ENCODE assay signal across 22 cellular contexts in genomic region chr15:89806565-89807550, GRCh38. TPM values are rescaled to one million over a fixed set of nuclear protein-coding genes. Genes with fewer than 3 reads are reported as not detected.
DNase-seq lines count a peak whose midpoint lies in the region; ATAC-seq, FAIRE-seq and TF ChIP-seq lines count a peak whose summit lies in the region.
"Had no signal": no experiment of that assay in that cellular context is flagged by ENCODE, and none has a peak within 500 bp of the region (broad histone marks: within the 10 kb centered on the region; RNA-seq: fewer than 3 reads in every experiment).

No MANE protein-coding gene starts in this region.

- ATAC-seq in mucosa of descending colon = peak; percentile 81
- ATAC-seq: gastroesophageal sphincter; stimulated activated naive CD8-positive, alpha-beta T cell treated with anti-CD3 and anti-CD28 coated beads, Interleukin-15, amount 100 ng/mL, for 72 hours had no signal

- H3K27ac ChIP-seq in H1 (ENCODE audit: low read depth, low read length) = no peak overlapping the region
- H3K27ac ChIP-seq in stomach = no peak overlapping the region
- H3K27ac ChIP-seq: gastroesophageal sphincter had no signal

- no peak for TF ChIP-seq RAD21 in H1 (IDR thresholded peaks at IDR 0.05 in 1 of 2, conservative IDR thresholded peaks at IDR 0.05 in 1 of 2; ENCODE audit: low read depth in 2 of 2, low read length in 2 of 2)

- H3K4me2 ChIP-seq in H1 (ENCODE audit: insufficient read depth in 1 of 2, low read depth in 2 of 2, low read length in 2 of 2) = no peak overlapping the region

- H3K4me3 ChIP-seq in H1 (ENCODE audit: extremely low read depth in 1 of 4, insufficient read depth in 2 of 4, low read depth in 3 of 4, low read length in 4 of 4) (no peak overlapping the region), mucosa of descending colon (no peak overlapping the region), stomach (no peak overlapping the region), BE2C (ENCODE audit: low read depth, low read length) (no peak overlapping the region)
- H3K4me3 ChIP-seq: gastroesophageal sphincter, MG63 had no signal

- H2BK5ac ChIP-seq in H1 (ENCODE audit: low read depth, low read length) = 0 out of 2 replicates have a peak overlapping the region, but pooled peaks have one; percentile 71

- DNase-seq in SHP77 treated with DMSO at 0.1 percent for 48 hours (lab: John Stamatoyannopoulos, UW) (peak; percentile 4), H1 (ENCODE audit: low read depth in 1 of 2, low spot score in 2 of 2) (no peak), mucosa of descending colon (peak; percentile 51 to 64 (median 61)), stomach (peak; percentile 62), BE2C (no peak), SK-N-DZ (ENCODE audit: low spot score) (no peak)
- no peak for DNase-seq in NK-92 treated with Interleukin-12 subunit alpha and Interleukin-12 subunit beta, amount 100 ng/mL, for 24 hours (lab: John Stamatoyannopoulos, UW)
- DNase-seq: activated B cell treated with CpG ODN at 0.5 μM for 24 hours; activated CD4-positive, alpha-beta T cell treated with anti-CD3 and anti-CD28 coated beads, Interleukin-2, amount 50 U/mL, for 48 hours; activated CD8-positive, alpha-beta memory T cell treated with anti-CD3 and anti-CD28 coated beads, Interleukin-2, amount 50 U/mL, for 48 hours; endodermal cell; islet precursor cell; MG63; NCI-H1417 treated with DMSO at 0.1 percent for 48 hours; NCI-H2171; NCI-H524; stimulated activated CD4-positive, alpha-beta T cell treated with anti-CD3 and anti-CD28 coated beads, Interleukin-4, amount 100 ng/mL, for 4 hours; stimulated activated naive CD8-positive, alpha-beta T cell treated with anti-CD3 and anti-CD28 coated beads, Interleukin-15, amount 100 ng/mL, for 72 hours had no signal

- CTCF ChIA-PET in H1 (lab: Charles Lee; ENCODE audit: partially characterized antibody) = interaction anchor here (0.9 to 2.8 kb wide), 6 partner anchors 9 to 81 kb away, joined by 3 to 11 read pairs (median 4); no protein-coding TSS in a partner anchor

- no peak overlapping the region for H2BK15ac ChIP-seq in H1 (ENCODE audit: low read length)

- H4K91ac ChIP-seq in H1 (replicated peaks; ENCODE audit: insufficient read length, low read length) = no peak overlapping the region

- 88% methylated on average over 19 of the region's 22 CpGs; no CpG with 5 or more reads in 1 of the 2 experiments for WGBS in H1 (ENCODE audit: extremely low coverage in 1 of 2, insufficient coverage in 1 of 2, insufficient read length in 1 of 2, insufficient replicate concordance in 2 of 2, low coverage in 1 of 2, low lambda C conversion rate in 2 of 2, missing lambda C conversion rate in 1 of 2), 2 experiments
- WGBS in stomach, 5 donors = 47 to 62% (median 54%) methylated on average over 19 to 22 of the region's 22 CpGs

- TF ChIP-seq CTCF in H1 (IDR thresholded peaks at IDR 0.05; ENCODE audit: control extremely low read depth in 1 of 3, insufficient read depth in 1 of 3, low read depth in 1 of 3, low read length in 3 of 3) (no peak), mucosa of descending colon (IDR thresholded peaks at IDR 0.05) (no peak), stomach (IDR thresholded peaks at IDR 0.05) (no peak), BE2C (IDR thresholded peaks at IDR 0.05; ENCODE audit: low read depth, low read length) (no peak)

- no peaks in the 10 kb centered on the region for H4K20me1 ChIP-seq in H1 (replicated peaks in 1 of 2; ENCODE audit: control insufficient read depth in 1 of 2, insufficient read depth in 2 of 2, low read length in 2 of 2)

- H2BK20ac ChIP-seq in H1 (ENCODE audit: low read length) = 0 out of 2 replicates have a peak overlapping the region, but pooled peaks have one; percentile 48

- H4K8ac ChIP-seq in H1 (ENCODE audit: extremely low read depth, insufficient read depth, low read length) = peak overlapping the region; percentile 42; the same call in 1 of the 2 replicates

- no peak overlapping the region for H2AK5ac ChIP-seq in H1 (ENCODE audit: low read depth, low read length)

- H2BK12ac ChIP-seq in H1 (ENCODE audit: low read depth, low read length) = no peak overlapping the region

- H3K18ac ChIP-seq in H1 (ENCODE audit: extremely low read depth, low read length) = no peak overlapping the region; the same call in 1 of the 2 replicates

- TF ChIP-seq POLR2A in H1 (IDR thresholded peaks at IDR 0.05; ENCODE audit: control extremely low read depth in 1 of 2, low read depth in 2 of 2, low read length in 2 of 2) (no peak), stomach (IDR thresholded peaks at IDR 0.05) (no peak)

- no peak for FAIRE-seq in H1 (lab: Jason Lieb, UNC)

- no peak overlapping the region for H3K9ac ChIP-seq in H1 (replicated peaks in 1 of 4; ENCODE audit: extremely low read depth in 1 of 4, low read depth in 3 of 4, low read length in 3 of 4)

- TF ChIP-seq EP300 in H1 (IDR thresholded peaks at IDR 0.05; ENCODE audit: borderline replicate concordance in 1 of 2, low read depth in 2 of 2, low read length in 2 of 2) (no peak), stomach (IDR thresholded peaks at IDR 0.05) (no peak)

- intact Hi-C loops in mucosa of descending colon (cut with DNase I, micrococcal nuclease) = no loop called here
- intact Hi-C loops in stomach (cut with DNase I; ENCODE audit: low total_unique reads) = no loop called here

- POLR2A ChIA-PET in H1 (lab: Charles Lee; ENCODE audit: partially characterized antibody) = interaction anchor here (1.4 kb wide), 1 partner anchor 23 kb away, joined by 4 read pairs; no protein-coding TSS in a partner anchor

- H3K79me2 ChIP-seq in H1 (ENCODE audit: control insufficient read depth in 1 of 2, insufficient read depth in 2 of 2, low read length in 2 of 2) = no peaks in the 10 kb centered on the region

- no peak overlapping the region for H3K4ac ChIP-seq in H1 (replicated peaks; ENCODE audit: insufficient read length, low read depth, low read length)

- H4K5ac ChIP-seq in H1 (ENCODE audit: insufficient read length, low read depth, low read length) = no peak overlapping the region

- H3K9me3 ChIP-seq in H1 (ENCODE audit: insufficient read depth in 2 of 2, low read depth in 1 of 2, low read length in 1 of 2) (no peaks in the 10 kb centered on the region), mucosa of descending colon (no peaks in the 10 kb centered on the region), stomach (no peaks in the 10 kb centered on the region), BE2C (no peaks in the 10 kb centered on the region)
- H3K9me3 ChIP-seq: gastroesophageal sphincter, MG63, tibial nerve had no signal

- no peak overlapping the region for H3K56ac ChIP-seq in H1 (replicated peaks; ENCODE audit: insufficient read length, low read depth, low read length)

- H3K27me3 ChIP-seq in H1 (replicated peaks in 1 of 4; ENCODE audit: control insufficient read depth in 3 of 4, extremely low read depth in 1 of 4, insufficient read depth in 3 of 4, low read length in 3 of 4) = no peaks in the 10 kb centered on the region
- H3K27me3 ChIP-seq in stomach = peaks cover 0 to 6% (median 0%) of the 10 kb centered on the region in 3 donors
- no peaks in the 10 kb centered on the region for H3K27me3 ChIP-seq in BE2C
- H3K27me3 ChIP-seq: MG63, tibial nerve had no signal

- no peaks in the 10 kb centered on the region for H3K79me1 ChIP-seq in H1 (ENCODE audit: low read depth, low read length)

- no peak overlapping the region for H2AFZ ChIP-seq in H1 (ENCODE audit: low read length)

- H3K14ac ChIP-seq in H1 (ENCODE audit: insufficient read length) = no peak overlapping the region

- no peak overlapping the region for H3K23ac ChIP-seq in H1 (ENCODE audit: insufficient read length)

- H3K4me1 ChIP-seq in H1 (replicated peaks in 1 of 4; ENCODE audit: control insufficient read depth in 3 of 4, insufficient read depth in 4 of 4, low read length in 3 of 4) = peaks cover 0 to 13% (median 1%) of the 10 kb centered on the region in 4 experiments; a peak in 4 of 7 replicates
- peaks cover 8% of the 10 kb centered on the region for H3K4me1 ChIP-seq in mucosa of descending colon (ENCODE audit: low read depth)
- peaks cover 0 to 18% (median 9%) of the 10 kb centered on the region in 4 donors for H3K4me1 ChIP-seq in stomach
- no peaks in the 10 kb centered on the region for H3K4me1 ChIP-seq in BE2C

- H3K36me3 ChIP-seq in H1 (ENCODE audit: control insufficient read depth in 2 of 4, insufficient read depth in 4 of 4, low read length in 3 of 4) (no peaks in the 10 kb centered on the region), mucosa of descending colon (ENCODE audit: low read depth) (no peaks in the 10 kb centered on the region), stomach (peaks cover 0 to 19% (median 5%) of the 10 kb centered on the region in 4 donors), BE2C (no peaks in the 10 kb centered on the region)
- H3K36me3 ChIP-seq: gastroesophageal sphincter had no signal

- H3K23me2 ChIP-seq in H1 (ENCODE audit: low read depth, low read length) = no peaks in the 10 kb centered on the region

- no peak overlapping the region for H2BK120ac ChIP-seq in H1 (replicated peaks; ENCODE audit: low read depth, low read length)

RNA-seq across cellular contexts. Expression of gene ANPEP, which starts 7.8 kb away (rescaled TPM):
- 1.6 and 2.2 TPM in 2 replicates for total RNA-seq in H1 (2021; fragmentation: NEBNext Ultra II Directional; extraction: Animal tissue kit (Norgen Biotek cat#: 25700))
- 2.0 and 3.3 TPM in 2 replicates for polyA plus RNA-seq in H1 (2011; rRNA removed)
- polyA plus RNA-seq in H1 (2011; cell fraction: cytosol; rRNA removed) = 2.2 TPM
- 5.8 TPM for polyA plus RNA-seq in H1 (2011; cell fraction: nucleus; rRNA removed)
- 1.6 to 3.7 TPM (median 2.2 TPM) in 4 replicates for polyA plus RNA-seq in H1 (2012, experiment 1 of 2)
- 1.4 TPM for polyA plus RNA-seq in H1 (2012, experiment 2 of 2)
- 5.2 TPM for polyA plus RNA-seq in H1 (2013, experiment 1 of 2)
- polyA plus RNA-seq in H1 (2013, experiment 2 of 2) = 3.8 TPM
- 1.6 and 2.5 TPM in 2 replicates for polyA minus RNA-seq in H1 (2011; rRNA and poly(A)+ RNA removed)
- polyA minus RNA-seq in H1 (2011; cell fraction: cytosol; rRNA and poly(A)+ RNA removed) = 1.5 TPM
- polyA minus RNA-seq in H1 (2011; cell fraction: nucleus; rRNA and poly(A)+ RNA removed) = 1.9 TPM
- 1,000 to 10,000 TPM in 1 of 3 donors, 100 to 1,000 TPM in 2; 270 to 1,014 (median 289) TPM for total RNA-seq in mucosa of descending colon
- total RNA-seq in stomach = 10 to 100 TPM in 2 of 5 donors, 1 to 10 TPM in 2, under 1 TPM in 1; 0.89 to 41.7 (median 5.2) TPM
- 1 to 10 TPM; 1.9 to 7.2 (median 5.7) TPM for polyA plus RNA-seq in stomach
- 1.4 TPM for polyA plus RNA-seq in BE2C (2012; ENCODE audit: insufficient read depth, insufficient read length, low read depth)
- 1.3 and 1.8 TPM in 2 replicates for polyA plus RNA-seq in SK-N-DZ (2014; cell fraction: cytosol; rRNA removed)
- 0.60 TPM in 1 of 2 replicates, not detected in the other for polyA plus RNA-seq in SK-N-DZ (2014; cell fraction: nucleus; rRNA removed)
- polyA plus RNA-seq: CD8-positive, alpha-beta memory T cell had no signal

RNA-seq across cellular contexts. Expression of gene MESP2, which starts 30.7 kb away (rescaled TPM):
- total RNA-seq in H1 (2021; fragmentation: NEBNext Ultra II Directional; extraction: Animal tissue kit (Norgen Biotek cat#: 25700)) = 0.35 and 0.38 TPM in 2 replicates
- polyA plus RNA-seq in H1 (2011; rRNA removed) (0.80 and 1.6 TPM in 2 replicates), stomach (under 1 TPM in 2 of 3 donors, not detected in 1; 0.43 to 0.56 TPM)
- polyA plus RNA-seq in H1 (2011; cell fraction: cytosol; rRNA removed) = 0.57 TPM
- 0.61 TPM for polyA plus RNA-seq in H1 (2011; cell fraction: nucleus; rRNA removed)
- 0.25 to 0.88 TPM (median 0.68 TPM) in 3 of 4 replicates, not detected in the other for polyA plus RNA-seq in H1 (2012, experiment 1 of 2)
- 0.43 TPM for polyA plus RNA-seq in H1 (2012, experiment 2 of 2)
- polyA plus RNA-seq in H1 (2013, experiment 1 of 2) = 0.28 TPM
- polyA plus RNA-seq in H1 (2013, experiment 2 of 2) = 0.40 TPM
- not detected in 2 replicates for polyA minus RNA-seq in H1 (2011; rRNA and poly(A)+ RNA removed)
- not detected for polyA minus RNA-seq in H1 (2011; cell fraction: cytosol; rRNA and poly(A)+ RNA removed)
- polyA minus RNA-seq in H1 (2011; cell fraction: nucleus; rRNA and poly(A)+ RNA removed) = 0.60 TPM
- total RNA-seq in mucosa of descending colon (1 to 10 TPM in 2 of 3 donors, under 1 TPM in 1; 0.79 to 4.7 (median 1.2) TPM), stomach (not detected)
- polyA plus RNA-seq in BE2C (2012; ENCODE audit: insufficient read depth, insufficient read length, low read depth) = not detected
- not detected in 2 replicates for polyA plus RNA-seq in SK-N-DZ (2014; cell fraction: cytosol; rRNA removed)
- polyA plus RNA-seq in SK-N-DZ (2014; cell fraction: nucleus; rRNA removed) = not detected in 2 replicates
- total RNA-seq: CD8-positive, alpha-beta memory T cell; gastroesophageal sphincter had no signal
- polyA plus RNA-seq: CD8-positive, alpha-beta memory T cell had no signal

RNA-seq across cellular contexts. Expression of gene MESP1, which starts 55.8 kb away (rescaled TPM):
- total RNA-seq in H1 (2021; fragmentation: NEBNext Ultra II Directional; extraction: Animal tissue kit (Norgen Biotek cat#: 25700)) = 0.15 TPM in 1 of 2 replicates, not detected in the other
- polyA plus RNA-seq in H1 (2011; rRNA removed) (0.23 and 0.28 TPM in 2 replicates), stomach (1 to 10 TPM; 1.2 to 1.7 (median 1.3) TPM)
- polyA plus RNA-seq in H1 (2011; cell fraction: cytosol; rRNA removed) = 0.18 TPM
- polyA plus RNA-seq in H1 (2011; cell fraction: nucleus; rRNA removed) = 0.34 TPM
- 0.17 to 0.40 TPM (median 0.33 TPM) in 3 of 4 replicates, not detected in the other for polyA plus RNA-seq in H1 (2012, experiment 1 of 2)
- polyA plus RNA-seq in H1 (2012, experiment 2 of 2) = 0.08 TPM
- polyA plus RNA-seq in H1 (2013, experiment 1 of 2) = 0.04 TPM
- polyA plus RNA-seq in H1 (2013, experiment 2 of 2) = 0.06 TPM
- not detected in 2 replicates for polyA minus RNA-seq in H1 (2011; rRNA and poly(A)+ RNA removed)
- polyA minus RNA-seq in H1 (2011; cell fraction: cytosol; rRNA and poly(A)+ RNA removed) = 1.4 TPM
- polyA minus RNA-seq in H1 (2011; cell fraction: nucleus; rRNA and poly(A)+ RNA removed) = 0.70 TPM
- total RNA-seq in mucosa of descending colon (10 to 100 TPM in 1 of 3 donors, 1 to 10 TPM in 2; 4.6 to 10.2 (median 8.5) TPM), stomach (10 to 100 TPM in 1 of 5 donors, 1 to 10 TPM in 2, under 1 TPM in 1, not detected in 1; 0.58 to 60.5 (median 2.6) TPM)
- 8.4 TPM for polyA plus RNA-seq in BE2C (2012; ENCODE audit: insufficient read depth, insufficient read length, low read depth)
- polyA plus RNA-seq in SK-N-DZ (2014; cell fraction: cytosol; rRNA removed) = 0.16 and 1.2 TPM in 2 replicates
- polyA plus RNA-seq in SK-N-DZ (2014; cell fraction: nucleus; rRNA removed) = 0.58 and 1.0 TPM in 2 replicates
- total RNA-seq: mesothelial cell of epicardium had no signal

Comparison
In these comparisons a context has a peak if more than half of its experiments do, and no peak if none do; other contexts are left out.
1. DNase-seq: peak in SHP77 treated with DMSO at 0.1 percent for 48 hours (single experiment), mucosa of descending colon (3 of 3) and stomach (single experiment); none in H1 (0 of 2), NK-92 treated with Interleukin-12 subunit alpha and Interleukin-12 subunit beta, amount 100 ng/mL, for 24 hours (single experiment), BE2C (single experiment) and SK-N-DZ (single experiment).
2. RNA of gene ANPEP, which starts 7.8 kb away (total RNA-seq): 270 to 1,014 TPM in mucosa of descending colon; 0.89 to 41.7 TPM in stomach and 1.6 to 2.2 TPM in H1; every median in the first group is over 4 times any median in the second.